23 cellular contexts compared by ENCODE assay signal in the genomic region with DNA sequence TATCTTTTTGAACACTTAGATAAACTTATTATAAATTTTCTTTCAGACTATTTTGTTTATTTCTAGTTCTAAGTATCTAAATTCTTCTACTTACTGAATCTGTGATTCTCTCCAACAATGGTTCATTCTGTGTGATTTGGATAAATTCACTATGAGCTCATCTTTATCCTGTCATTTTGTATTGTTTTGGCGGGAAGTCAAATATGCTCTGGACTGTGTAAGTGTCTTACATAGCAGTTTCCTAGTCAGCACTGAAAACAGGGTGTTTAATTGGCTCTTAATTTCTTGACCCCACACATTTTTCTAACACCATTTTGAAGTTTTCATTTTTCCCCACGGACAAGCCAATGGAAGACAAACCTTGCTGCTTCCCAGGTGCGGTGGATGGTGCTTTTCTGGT.
"Had no signal": no experiment of that assay in that cellular context is flagged by ENCODE, and none has a peak within 500 bp of the region (broad histone marks: within the 10 kb centered on the region; RNA-seq: fewer than 3 reads in every experiment).

No MANE protein-coding gene starts in this region.

- DNase-seq: hypothalamus; islet precursor cell; left ventricle myocardium inferior; mesendoderm; naive B cell; natural killer cell; nephron progenitor cell; occipital lobe; ovary; posterior cingulate gyrus; right lobe of liver; stimulated activated CD4-positive, alpha-beta T cell treated with anti-CD3 and anti-CD28 coated beads, Interleukin-1b, Interleukin-23, amount 100 ng/mL, for 48 hours; stimulated activated CD4-positive, alpha-beta T cell treated with anti-CD3 and anti-CD28 coated beads, Interleukin-2, amount 100 ng/mL, for 48 hours; stimulated activated CD4-positive, alpha-beta T cell treated with anti-CD3 and anti-CD28 coated beads, Interleukin-4, amount 100 ng/mL, for 4 hours; stimulated activated CD8-positive, alpha-beta memory T cell treated with anti-CD3 and anti-CD28 coated beads, Interleukin-4, amount 100 ng/mL, for 48 hours; stimulated activated naive CD4-positive, alpha-beta T cell treated with Interleukin-2 at 50 U/mL for 16 hours; stimulated activated naive CD8-positive, alpha-beta T cell treated with anti-CD3 and anti-CD28 coated beads, Interleukin-15, amount 100 ng/mL, for 72 hours; substantia nigra; testis; thyroid gland; transverse colon; upper lobe of left lung had no signal

- ATAC-seq: natural killer cell; right lobe of liver; stimulated activated memory B cell treated with anti-CD40 and anti-IgM and Interleukin-4, amounts not matched to agents 10 μg/mL and 1 μg/mL and 100 μg/mL, for 72 hours; stimulated activated naive CD8-positive, alpha-beta T cell treated with anti-CD3 and anti-CD28 coated beads, Interleukin-15, amount 100 ng/mL, for 72 hours had no signal
